Comparison of ENCODE assay signal across 9 cellular contexts in the genomic region with DNA sequence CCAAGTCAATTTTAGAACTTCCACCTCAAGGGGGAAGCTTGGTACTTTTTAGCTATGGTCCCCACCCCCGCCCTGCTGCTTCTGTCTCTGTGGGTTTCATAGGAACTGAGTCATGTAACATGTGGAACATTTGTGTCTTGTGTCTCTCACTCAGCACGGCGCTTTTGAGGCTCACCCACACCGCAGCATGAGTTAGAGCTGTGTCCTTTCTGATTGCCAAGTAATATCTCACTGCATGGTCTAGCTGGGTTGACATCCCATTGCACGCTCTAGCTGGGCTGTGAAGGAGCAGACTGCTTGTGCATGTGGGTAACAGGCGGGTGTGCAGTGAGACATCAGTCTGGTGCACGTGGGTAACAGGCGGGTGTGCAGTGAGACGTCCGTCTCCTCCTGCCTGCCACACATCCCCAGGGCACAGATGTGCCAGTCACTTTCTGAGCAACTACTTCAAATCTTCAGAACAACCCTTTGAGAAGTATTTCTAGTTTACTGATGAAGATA. TPM values are rescaled to one million over a fixed set of nuclear protein-coding genes. Genes with fewer than 3 reads are reported as not detected.
DNase-seq lines count a peak whose midpoint lies in the region; ATAC-seq and TF ChIP-seq lines count a peak whose summit lies in the region.
"Had no signal": no experiment of that assay in that cellular context is flagged by ENCODE, and none has a peak within 500 bp of the region (broad histone marks: within the 10 kb centered on the region; RNA-seq: fewer than 3 reads in every experiment).

No MANE protein-coding gene starts in this region.

- 55% methylated on average over 10 of the region's 10 CpGs for WGBS in smooth muscle cell (ENCODE audit: low lambda C conversion rate)

- H3K4me1 ChIP-seq in smooth muscle cell (ENCODE audit: low read depth): no peaks in the 10 kb centered on the region

- peak overlapping the region; percentile 72 for H3K27ac ChIP-seq in smooth muscle cell (ENCODE audit: low read depth)
- H3K27ac ChIP-seq: epithelial cell of prostate had no signal

- no peaks in the 10 kb centered on the region for H3K79me2 ChIP-seq in smooth muscle cell (ENCODE audit: low read depth)

- peak; percentile 64 for ATAC-seq in HG02763 (IDR thresholded peaks at IDR 0.05; ENCODE audit: unreplicated experiment)

- no peaks in the 10 kb centered on the region for H3K9me3 ChIP-seq in smooth muscle cell (replicated peaks; ENCODE audit: low read depth)

- TF ChIP-seq CTCF in smooth muscle cell (IDR thresholded peaks at IDR 0.05; ENCODE audit: borderline replicate concordance, insufficient read depth, poor library complexity, severe bottlenecking): no peak

- no peaks in the 10 kb centered on the region for H3K27me3 ChIP-seq in smooth muscle cell (ENCODE audit: low read depth)

- H3K36me3 ChIP-seq in smooth muscle cell (ENCODE audit: low read depth): no peaks in the 10 kb centered on the region

- DNase-seq in EL: peak; percentile 64
- peak; percentile 57 for DNase-seq in T-helper 22 cell (ENCODE audit: low read depth)
- DNase-seq in anterior cingulate cortex (lab: John Stamatoyannopoulos, UW): peak in 46 of 58 donors; percentile 15 to 83 (median 45)
- no peak for DNase-seq in smooth muscle cell (lab: John Stamatoyannopoulos, UW; ENCODE audit: unreplicated experiment)
- DNase-seq in NCI-H748 (lab: John Stamatoyannopoulos, UW; ENCODE audit: unreplicated experiment): no peak
- DNase-seq in NCI-H510A (lab: John Stamatoyannopoulos, UW): no peak
- no peak for DNase-seq in NCI-H2029 (lab: John Stamatoyannopoulos, UW)

- no peak overlapping the region for H3K4me3 ChIP-seq in smooth muscle cell

- H2AFZ ChIP-seq in smooth muscle cell (ENCODE audit: low read depth): no peak overlapping the region

- H3K4me2 ChIP-seq in smooth muscle cell: peak overlapping the region; percentile 63

- H3K9ac ChIP-seq in smooth muscle cell (ENCODE audit: low read depth): peak overlapping the region; percentile 27

- no peaks in the 10 kb centered on the region for H4K20me1 ChIP-seq in smooth muscle cell (ENCODE audit: low read depth)

- no peaks in the 10 kb centered on the region for H3F3A ChIP-seq in smooth muscle cell (ENCODE audit: low read depth)

RNA-seq across cellular contexts. Expression of gene SLC7A5, which starts 26.4 kb away (rescaled TPM):
- 40.5 and 51.3 TPM in 2 replicates for total RNA-seq in smooth muscle cell
- polyA plus RNA-seq in smooth muscle cell: 58.8 and 153 TPM in 2 replicates

RNA-seq across cellular contexts. Expression of gene CA5A, which starts 40.6 kb away (rescaled TPM):
- total RNA-seq in smooth muscle cell: not detected in 2 replicates
- polyA plus RNA-seq in smooth muscle cell: not detected in 2 replicates

RNA-seq across cellular contexts. Expression of gene BANP, which starts 55.5 kb away (rescaled TPM):
- total RNA-seq in smooth muscle cell: 19.5 and 19.9 TPM in 2 replicates
- polyA plus RNA-seq in smooth muscle cell: 11.5 and 19.5 TPM in 2 replicates

Comparison
In these comparisons a context has a peak if more than half of its experiments do, and no peak if none do; other contexts are left out.
1. DNase-seq: peak in EL (single experiment), T-helper 22 cell (single experiment) and anterior cingulate cortex (46 of 58); none in smooth muscle cell (single experiment), NCI-H748 (single experiment), NCI-H510A (single experiment) and NCI-H2029 (single experiment).